ENCODE assay signal across 18 cellular contexts in the genomic region with DNA sequence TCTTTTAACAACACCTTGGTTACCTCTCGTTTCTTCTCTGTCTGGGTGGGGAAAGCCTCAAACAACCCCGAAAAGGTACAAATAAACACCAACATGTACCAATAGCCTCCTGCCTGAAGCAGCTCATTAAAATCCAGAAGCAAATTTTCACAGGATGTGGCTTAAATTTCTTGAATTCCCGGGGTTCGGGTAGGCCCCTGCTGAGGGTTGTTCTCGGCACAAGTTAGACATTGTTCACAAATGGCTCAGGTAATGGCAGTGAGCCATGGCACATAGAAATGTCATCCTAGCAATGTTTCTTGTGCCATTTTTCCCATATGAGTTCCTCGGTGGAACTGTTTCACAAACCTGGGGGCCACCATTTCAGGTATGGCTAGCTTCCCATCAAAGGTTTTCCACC. TPM values are rescaled to one million over a fixed set of nuclear protein-coding genes. Genes with fewer than 3 reads are reported as not detected.
DNase-seq lines count a peak whose midpoint lies in the region; ATAC-seq and TF ChIP-seq lines count a peak whose summit lies in the region.
"Had no signal": no experiment of that assay in that cellular context is flagged by ENCODE, and none has a peak within 500 bp of the region (broad histone marks: within the 10 kb centered on the region; RNA-seq: fewer than 3 reads in every experiment).

No MANE protein-coding gene starts in this region.

- peaks cover 40% of the 10 kb centered on the region for H3K4me1 Mint-ChIP-seq in endothelial cell (ENCODE audit: unreplicated experiment)

- peaks cover 14% of the 10 kb centered on the region for H3K9me3 Mint-ChIP-seq in endothelial cell (ENCODE audit: unreplicated experiment)

- peak overlapping the region; percentile 81 for H3K27ac Mint-ChIP-seq in endothelial cell (ENCODE audit: unreplicated experiment)
- H3K27ac Mint-ChIP-seq: H9 had no signal

- H3K27me3 ChIP-seq in MM.1S (replicated peaks; ENCODE audit: insufficient read depth, low read length) (no peaks in the 10 kb centered on the region), thymus (ENCODE audit: control insufficient read depth, insufficient read depth) (no peaks in the 10 kb centered on the region), heart left ventricle (no peaks in the 10 kb centered on the region)

- no peaks in the 10 kb centered on the region for H3K79me2 ChIP-seq in MM.1S (ENCODE audit: low read length)

- no peak overlapping the region for H3K9ac ChIP-seq in MM.1S (ENCODE audit: low read length)
- H3K9ac ChIP-seq: SK-N-SH had no signal

- TF ChIP-seq POLR2A in heart left ventricle (IDR thresholded peaks at IDR 0.05) = no peak

- ATAC-seq in GM21529 (IDR thresholded peaks at IDR 0.05; ENCODE audit: unreplicated experiment) (no peak), HG02870 (IDR thresholded peaks at IDR 0.05; ENCODE audit: unreplicated experiment) (no peak), heart left ventricle (no peak)

- no peaks in the 10 kb centered on the region for H3K9me3 ChIP-seq in MM.1S (replicated peaks; ENCODE audit: insufficient read depth, low read length)
- H3K9me3 ChIP-seq in thymus (ENCODE audit: control insufficient read depth) = peaks cover 3% of the 10 kb centered on the region
- peaks cover 0 to 25% (median 12%) of the 10 kb centered on the region in 12 donors for H3K9me3 ChIP-seq in heart left ventricle

- peak; percentile 59 for DNase-seq in ELR (ENCODE audit: low read depth)
- DNase-seq in MM.1S = no peak
- DNase-seq in endothelial cell (ENCODE audit: low spot score) = no peak
- no peak for DNase-seq in middle frontal gyrus (ENCODE audit: extremely low spot score, low spot score)
- DNase-seq in heart left ventricle = no peak
- DNase-seq: CD4-positive, CD25-positive, alpha-beta regulatory T cell; DMS79 treated with DMSO at 0.1 percent for 48 hours; H9; NCI-H1092; NCI-H2107; NCI-H345; NCI-H526 treated with DMSO at 0.1 percent for 48 hours; NK-92 treated with Interleukin-12 subunit alpha and Interleukin-12 subunit beta, amount 100 ng/mL, for 24 hours; SK-N-SH; T-helper 1 cell had no signal

- WGBS in thymus = 98% methylated on average over 6 of the region's 6 CpGs
- 84 to 86% (median 85%) methylated on average over 6 of the region's 6 CpGs for WGBS in heart left ventricle, 4 donors

- H3K4me3 Mint-ChIP-seq in endothelial cell (ENCODE audit: unreplicated experiment) = no peak overlapping the region
- H3K4me3 Mint-ChIP-seq: CD4-positive, CD25-positive, alpha-beta regulatory T cell; H9 had no signal

- H3K36me3 ChIP-seq in MM.1S (replicated peaks; ENCODE audit: insufficient read depth, low read length) = no peaks in the 10 kb centered on the region
- H3K36me3 ChIP-seq in thymus (ENCODE audit: control insufficient read depth, insufficient read depth) = no peaks in the 10 kb centered on the region
- H3K36me3 ChIP-seq in heart left ventricle = no peaks in the 10 kb centered on the region

- H3K4me1 ChIP-seq in MM.1S (ENCODE audit: low read length) = peaks cover 20% of the 10 kb centered on the region; the same call in 1 of the 2 replicates
- H3K4me1 ChIP-seq in thymus (ENCODE audit: control insufficient read depth, insufficient read depth, low read length) = peaks cover 14% of the 10 kb centered on the region
- H3K4me1 ChIP-seq in heart left ventricle = peaks cover 0 to 5% (median 0%) of the 10 kb centered on the region in 12 donors

- no peaks in the 10 kb centered on the region for H3F3A ChIP-seq in MM.1S (ENCODE audit: insufficient read depth, low read length)

- intact Hi-C loops in heart left ventricle (cut with DNase I) = no loop called here

- H2AFZ ChIP-seq in MM.1S (ENCODE audit: low read length) = 0 out of 2 replicates have a peak overlapping the region, but pooled peaks have one; percentile 21

- no peak overlapping the region for H3K4me2 ChIP-seq in MM.1S (ENCODE audit: low read depth, low read length)
- H3K4me2 ChIP-seq: SK-N-SH had no signal

- H3K4me3 ChIP-seq in MM.1S (ENCODE audit: low read length) = no peak overlapping the region
- H3K4me3 ChIP-seq in thymus (ENCODE audit: low read length) = no peak overlapping the region
- H3K4me3 ChIP-seq in heart left ventricle = no peak overlapping the region

- no peaks in the 10 kb centered on the region for H3K27me3 Mint-ChIP-seq in endothelial cell (ENCODE audit: unreplicated experiment)

- H3K27ac ChIP-seq in MM.1S (ENCODE audit: low read length) = no peak overlapping the region
- peak overlapping the region; percentile 82 for H3K27ac ChIP-seq in thymus (ENCODE audit: low read depth)
- no peak overlapping the region for H3K27ac ChIP-seq in heart left ventricle

- H4K20me1 ChIP-seq in MM.1S (ENCODE audit: insufficient read depth, low read length) = no peaks in the 10 kb centered on the region

- no peak for TF ChIP-seq CTCF in MM.1S (IDR thresholded peaks at IDR 0.05; ENCODE audit: low read length)
- no peak for TF ChIP-seq CTCF in endothelial cell (IDR thresholded peaks at IDR 0.05; ENCODE audit: unreplicated experiment)
- no peak for TF ChIP-seq CTCF in heart left ventricle (IDR thresholded peaks at IDR 0.05)

- peaks cover 21% of the 10 kb centered on the region for H3K36me3 Mint-ChIP-seq in endothelial cell (ENCODE audit: low read depth, unreplicated experiment)
- H3K36me3 Mint-ChIP-seq: CD4-positive, CD25-positive, alpha-beta regulatory T cell had no signal

- H3K9me2 ChIP-seq in MM.1S (replicated peaks; ENCODE audit: insufficient read depth, low read length) = no peaks in the 10 kb centered on the region
- H3K9me2 ChIP-seq: SK-N-SH had no signal

RNA-seq across cellular contexts. Expression of a gene that starts 19.7 kb away (rescaled TPM):
- total RNA-seq in endothelial cell (ENCODE audit: unreplicated experiment) = 2.0 TPM
- polyA plus RNA-seq in thymus = 1.4 TPM
- total RNA-seq in heart left ventricle = 1 to 10 TPM in 1 of 9 donors, not detected in 8; 1.6 TPM
- not detected for polyA plus RNA-seq in heart left ventricle
- total RNA-seq: CD4-positive, CD25-positive, alpha-beta regulatory T cell had no signal
- polyA plus RNA-seq: CD4-positive, CD25-positive, alpha-beta regulatory T cell had no signal
